21 cellular contexts compared by ENCODE assay signal in genomic region chr2:148039783-148040182, GRCh38. TPM values are rescaled to one million over a fixed set of nuclear protein-coding genes. Genes with fewer than 3 reads are reported as not detected.
DNase-seq lines count a peak whose midpoint lies in the region; ATAC-seq, FAIRE-seq and TF ChIP-seq lines count a peak whose summit lies in the region.
"Had no signal": no experiment of that assay in that cellular context is flagged by ENCODE, and none has a peak within 500 bp of the region (broad histone marks: within the 10 kb centered on the region; RNA-seq: fewer than 3 reads in every experiment).

No MANE protein-coding gene starts in this region.

- no peak overlapping the region for H3K4me2 ChIP-seq in HepG2 (ENCODE audit: low read depth, low read length)

- H3K4me3 Mint-ChIP-seq in type B pancreatic cell: no peak overlapping the region
- no peak overlapping the region for H3K4me3 Mint-ChIP-seq in HFFc6
- H3K4me3 Mint-ChIP-seq: CD4-positive, alpha-beta memory T cell had no signal

- intact Hi-C loops in HepG2 (cut with micrococcal nuclease; ENCODE audit: unreplicated experiment) (no loop called here), right lobe of liver (cut with DNase I) (no loop called here), adrenal gland (cut with DNase I) (no loop called here)

- H3K9me3 ChIP-seq in HepG2 (ENCODE audit: low read length) (no peaks in the 10 kb centered on the region), right lobe of liver (no peaks in the 10 kb centered on the region), adrenal gland (replicated peaks in 1 of 3) (no peaks in the 10 kb centered on the region)

- no peaks in the 10 kb centered on the region for H3K79me2 ChIP-seq in HepG2 (ENCODE audit: insufficient read depth, low read length)

- DNase-seq in HepG2 (ENCODE audit: low spot score) (no peak), right lobe of liver (no peak), RCC 7860 (ENCODE audit: low spot score) (no peak), astrocyte of the cerebellum (ENCODE audit: low read depth) (peak; percentile 11), renal cortical epithelial cell (ENCODE audit: low read depth) (peak; percentile 24), type B pancreatic cell (ENCODE audit: extremely low spot score, unreplicated experiment) (no peak), adrenal gland (no peak), HFFc6 (no peak)
- DNase-seq: C1 segment of cervical spinal cord; Calu3; CD4-positive, alpha-beta memory T cell; COR-L47; DMS53; DMS79 treated with DMSO at 0.1 percent for 48 hours; GF-D8; GM23248; H7; HCEC 1CT had no signal

- H3K27ac ChIP-seq in HepG2 (ENCODE audit: extremely low read length, insufficient read depth, low read length) (no peak overlapping the region), right lobe of liver (no peak overlapping the region), adrenal gland (no peak overlapping the region)
- H3K27ac ChIP-seq: GM23248 had no signal

- H3K4me1 Mint-ChIP-seq in type B pancreatic cell (ENCODE audit: unreplicated experiment) (no peaks in the 10 kb centered on the region), HFFc6 (ENCODE audit: low read depth) (peaks cover 26% of the 10 kb centered on the region)

- TF ChIP-seq POLR2A in HepG2 (IDR thresholded peaks at IDR 0.05; ENCODE audit: insufficient read depth in 1 of 2, low read depth in 2 of 2, low read length in 2 of 2) (no peak), right lobe of liver (IDR thresholded peaks at IDR 0.05) (no peak), adrenal gland (IDR thresholded peaks at IDR 0.05) (no peak)

- POLR2A ChIA-PET in HepG2 (lab: Yijun Ruan, JAX): no interaction called here

- no peaks in the 10 kb centered on the region for H4K20me1 ChIP-seq in HepG2 (ENCODE audit: insufficient read depth, low read length)

- FAIRE-seq in HepG2 (lab: Jason Lieb, UNC) (no peak), RCC 7860 (lab: Jason Lieb, UNC) (peak; percentile 83)
- FAIRE-seq: GM12892, GM19239, H1 had no signal

- H3K36me3 ChIP-seq in HepG2 (replicated peaks in 1 of 2; ENCODE audit: control insufficient read depth in 1 of 2, insufficient read depth in 2 of 2, low read length in 2 of 2) (peaks cover 0 to 1% of the 10 kb centered on the region in 2 experiments; a peak in 1 of 5 replicates), right lobe of liver (no peaks in the 10 kb centered on the region), adrenal gland (replicated peaks in 1 of 2) (no peaks in the 10 kb centered on the region)

- CTCF ChIA-PET in HepG2 (lab: Yijun Ruan, JAX; ENCODE audit: low intra/inter-chr PET ratio, low total read pairs): no interaction called here

- WGBS in HepG2 (ENCODE audit: low lambda C conversion rate): 100% methylated on average over 1 of the region's 1 CpG
- 100% methylated on average over 1 of the region's 1 CpG for WGBS in right lobe of liver (ENCODE audit: insufficient coverage, low coverage, low lambda C conversion rate, missing lambda C conversion rate)
- 96 to 100% (median 97%) methylated on average over 1 of the region's 1 CpG for WGBS in adrenal gland, 4 donors

- ATAC-seq in HepG2: no peak
- no peak for ATAC-seq in right lobe of liver

- no peak overlapping the region for H3K27ac Mint-ChIP-seq in type B pancreatic cell
- no peak overlapping the region for H3K27ac Mint-ChIP-seq in HFFc6
- H3K27ac Mint-ChIP-seq: CD4-positive, alpha-beta memory T cell had no signal

- H3K27me3 ChIP-seq in HepG2 (ENCODE audit: control insufficient read depth in 1 of 2, insufficient read depth in 2 of 2, low read length in 2 of 2) (no peaks in the 10 kb centered on the region), right lobe of liver (no peaks in the 10 kb centered on the region), adrenal gland (no peaks in the 10 kb centered on the region)

- TF ChIP-seq EP300 in HepG2 (IDR thresholded peaks at IDR 0.05; ENCODE audit: low read depth in 2 of 2, low read length in 2 of 2) (no peak), HepG2 (CRISPR knock-in tag; IDR thresholded peaks at IDR 0.05; ENCODE audit: borderline replicate concordance) (no peak)

- H3K9me3 Mint-ChIP-seq in type B pancreatic cell (no peaks in the 10 kb centered on the region), HFFc6 (no peaks in the 10 kb centered on the region)
- H3K9me3 Mint-ChIP-seq: CD4-positive, alpha-beta memory T cell had no signal

- BruUV-seq in HepG2 (replicated peaks; lab: Mats Ljungman, UMichigan): no TSS peak

- no peak overlapping the region for H2AFZ ChIP-seq in HepG2 (ENCODE audit: low read length)
- H2AFZ ChIP-seq: GM23248 had no signal

- no peak for TF ChIP-seq RAD21 in HepG2 (CRISPR knock-in tag; IDR thresholded peaks at IDR 0.05)

- TF ChIP-seq CTCF in HepG2 (CRISPR knock-in tag; IDR thresholded peaks at IDR 0.05) (no peak), right lobe of liver (IDR thresholded peaks at IDR 0.05) (no peak), astrocyte of the cerebellum (IDR thresholded peaks at IDR 0.05; ENCODE audit: low read depth, low read length, missing control alignments) (no peak), type B pancreatic cell (conservative IDR thresholded peaks at IDR 0.05) (no peak), adrenal gland (IDR thresholded peaks at IDR 0.05) (no peak), HFFc6 (IDR thresholded peaks at IDR 0.05) (no peak)

- H3K36me3 Mint-ChIP-seq in type B pancreatic cell (peaks cover 5% of the 10 kb centered on the region), HFFc6 (ENCODE audit: low read depth) (0 out of 2 replicates have a peak, but pooled peaks cover 5% of the 10 kb centered on the region)

- H3K27me3 Mint-ChIP-seq in type B pancreatic cell (no peaks in the 10 kb centered on the region), HFFc6 (ENCODE audit: insufficient read depth) (no peaks in the 10 kb centered on the region)
- H3K27me3 Mint-ChIP-seq: CD4-positive, alpha-beta memory T cell had no signal

- in situ Hi-C loops in HepG2 (cut with HindIII; ENCODE audit: extremely low pct_ligation_motif_present, low pct_unique_long_range_greater_than_20kb) (no loop called here), astrocyte of the cerebellum (cut with HindIII; ENCODE audit: low sequenced_read_pairs) (no loop called here)

- H3K9ac ChIP-seq in HepG2 (ENCODE audit: insufficient read depth, low read depth, low read length): no peak overlapping the region
- H3K9ac ChIP-seq: GM23248 had no signal

- H3K4me3 ChIP-seq in HepG2 (replicated peaks in 1 of 3; ENCODE audit: insufficient read depth in 1 of 3, low read depth in 2 of 3, low read length in 3 of 3): no peak overlapping the region
- no peak overlapping the region for H3K4me3 ChIP-seq in right lobe of liver
- no peak overlapping the region for H3K4me3 ChIP-seq in astrocyte of the cerebellum (ENCODE audit: low read depth, low read length)
- no peak overlapping the region for H3K4me3 ChIP-seq in adrenal gland
- H3K4me3 ChIP-seq: GM23248 had no signal

- H3K4me1 ChIP-seq in HepG2 (ENCODE audit: insufficient read depth, low read length): no peaks in the 10 kb centered on the region
- no peaks in the 10 kb centered on the region for H3K4me1 ChIP-seq in right lobe of liver
- H3K4me1 ChIP-seq in adrenal gland (replicated peaks in 1 of 2): no peaks in the 10 kb centered on the region

RNA-seq across cellular contexts. Expression of gene MBD5, which starts 18.9 kb away (rescaled TPM):
- 12.9 and 13.5 TPM in 2 replicates for total RNA-seq in HepG2 (2016; rRNA removed; fragmentation: Illumina TruSeq; extraction: Trizol)
- 4.3 and 8.4 TPM in 2 replicates for total RNA-seq in HepG2 (2016; cell fraction: cytosol; rRNA removed; fragmentation: Illumina TruSeq; extraction: Trizol; ENCODE audit: low read depth)
- total RNA-seq in HepG2 (2016; cell fraction: insoluble cytoplasmic fraction; rRNA removed; fragmentation: Illumina TruSeq; extraction: Trizol): 12.8 and 17.3 TPM in 2 replicates
- 7.6 and 8.4 TPM in 2 replicates for total RNA-seq in HepG2 (2016; cell fraction: membrane; rRNA removed; fragmentation: Illumina TruSeq; extraction: Trizol)
- total RNA-seq in HepG2 (2016; cell fraction: nucleus; rRNA removed; fragmentation: Illumina TruSeq; extraction: Trizol): 41.7 and 43.4 TPM in 2 replicates
- polyA plus RNA-seq in HepG2 (2011; rRNA removed): 20.1 and 26.4 TPM in 2 replicates
- 9.4 and 12.2 TPM in 2 replicates for polyA plus RNA-seq in HepG2 (2011; cell fraction: cytosol; rRNA removed)
- 15.7 and 19.1 TPM in 2 replicates for polyA plus RNA-seq in HepG2 (2011; cell fraction: nucleus; rRNA removed)
- 10.0 and 12.1 TPM in 2 replicates for polyA plus RNA-seq in HepG2 (2012)
- 5.8 and 8.9 TPM in 2 replicates for polyA plus RNA-seq in HepG2 (2016; cell fraction: cytosol; fragmentation: Illumina TruSeq; extraction: Trizol; ENCODE audit: low read depth)
- 11.2 and 12.1 TPM in 2 replicates for polyA plus RNA-seq in HepG2 (2016; cell fraction: insoluble cytoplasmic fraction; fragmentation: Illumina TruSeq; extraction: Trizol; ENCODE audit: low read depth)
- polyA plus RNA-seq in HepG2 (2016; cell fraction: membrane; fragmentation: Illumina TruSeq; extraction: Trizol; ENCODE audit: low read depth): 11.3 and 14.5 TPM in 2 replicates
- polyA plus RNA-seq in HepG2 (2016; cell fraction: nucleus; fragmentation: Illumina TruSeq; extraction: Trizol; ENCODE audit: insufficient read depth, low read depth): 15.6 and 19.3 TPM in 2 replicates
- 76.1 and 285 TPM in 2 replicates for polyA minus RNA-seq in HepG2 (2011; rRNA and poly(A)+ RNA removed; ENCODE audit: low replicate concordance)
- 16.7 and 35.9 TPM in 2 replicates for polyA minus RNA-seq in HepG2 (2011; cell fraction: cytosol; rRNA and poly(A)+ RNA removed)
- polyA minus RNA-seq in HepG2 (2011; cell fraction: nucleus; rRNA and poly(A)+ RNA removed): 211 and 318 TPM in 2 replicates
- total RNA-seq in right lobe of liver: 10 to 100 TPM in 3 of 6 experiments, 1 to 10 TPM in 3; 7.9 to 15.6 (median 11.9) TPM
- total RNA-seq in renal cortical epithelial cell: 6.1 and 46.5 TPM in 2 replicates
- 38.8 and 54.7 TPM in 2 replicates for total RNA-seq in type B pancreatic cell (ENCODE audit: low replicate concordance)
- 10 to 100 TPM; 15.6 to 61.7 (median 41.5) TPM for total RNA-seq in adrenal gland
- 10 to 100 TPM in 2 of 3 donors, 1 to 10 TPM in 1; 5.6 to 26.4 (median 24.8) TPM for polyA plus RNA-seq in adrenal gland
- 10 to 100 TPM; 29.1 to 41.0 (median 35.0) TPM for total RNA-seq in HFFc6 (2021; fragmentation: NEBNext Ultra II Directional; extraction: Animal tissue kit (Norgen Biotek cat#: 25700))

RNA-seq across cellular contexts. Expression of gene ORC4, which starts 19.2 kb away (rescaled TPM):
- total RNA-seq in HepG2 (2016; rRNA removed; fragmentation: Illumina TruSeq; extraction: Trizol): 84.8 and 135 TPM in 2 replicates
- 78.0 and 80.0 TPM in 2 replicates for total RNA-seq in HepG2 (2016; cell fraction: cytosol; rRNA removed; fragmentation: Illumina TruSeq; extraction: Trizol; ENCODE audit: low read depth)
- 78.3 and 142 TPM in 2 replicates for total RNA-seq in HepG2 (2016; cell fraction: insoluble cytoplasmic fraction; rRNA removed; fragmentation: Illumina TruSeq; extraction: Trizol)
- total RNA-seq in HepG2 (2016; cell fraction: membrane; rRNA removed; fragmentation: Illumina TruSeq; extraction: Trizol): 42.7 and 44.3 TPM in 2 replicates
- total RNA-seq in HepG2 (2016; cell fraction: nucleus; rRNA removed; fragmentation: Illumina TruSeq; extraction: Trizol): 69.9 and 72.4 TPM in 2 replicates
- polyA plus RNA-seq in HepG2 (2011; rRNA removed): 26.4 and 28.6 TPM in 2 replicates
- 19.7 and 32.1 TPM in 2 replicates for polyA plus RNA-seq in HepG2 (2011; cell fraction: cytosol; rRNA removed)
- 18.3 and 19.1 TPM in 2 replicates for polyA plus RNA-seq in HepG2 (2011; cell fraction: nucleus; rRNA removed)
- polyA plus RNA-seq in HepG2 (2012): 33.2 and 53.6 TPM in 2 replicates
- polyA plus RNA-seq in HepG2 (2016; cell fraction: cytosol; fragmentation: Illumina TruSeq; extraction: Trizol; ENCODE audit: low read depth): 11.5 and 11.9 TPM in 2 replicates
- polyA plus RNA-seq in HepG2 (2016; cell fraction: insoluble cytoplasmic fraction; fragmentation: Illumina TruSeq; extraction: Trizol; ENCODE audit: low read depth): 103 and 106 TPM in 2 replicates
- 13.1 and 13.3 TPM in 2 replicates for polyA plus RNA-seq in HepG2 (2016; cell fraction: membrane; fragmentation: Illumina TruSeq; extraction: Trizol; ENCODE audit: low read depth)
- polyA plus RNA-seq in HepG2 (2016; cell fraction: nucleus; fragmentation: Illumina TruSeq; extraction: Trizol; ENCODE audit: insufficient read depth, low read depth): 46.6 and 57.0 TPM in 2 replicates
- 16.1 and 20.2 TPM in 2 replicates for polyA minus RNA-seq in HepG2 (2011; rRNA and poly(A)+ RNA removed; ENCODE audit: low replicate concordance)
- polyA minus RNA-seq in HepG2 (2011; cell fraction: cytosol; rRNA and poly(A)+ RNA removed): 34.1 and 44.2 TPM in 2 replicates
- polyA minus RNA-seq in HepG2 (2011; cell fraction: nucleus; rRNA and poly(A)+ RNA removed): 145 and 169 TPM in 2 replicates
- total RNA-seq in right lobe of liver: 10 to 100 TPM; 18.6 to 61.4 (median 22.9) TPM
- 118 and 176 TPM in 2 replicates for total RNA-seq in renal cortical epithelial cell
- 57.3 and 59.1 TPM in 2 replicates for total RNA-seq in type B pancreatic cell (ENCODE audit: low replicate concordance)
- total RNA-seq in adrenal gland: 10 to 100 TPM; 19.4 to 87.7 (median 39.6) TPM
- 10 to 100 TPM in 1 of 3 donors, 1 to 10 TPM in 2; 7.5 to 56.9 (median 8.8) TPM for polyA plus RNA-seq in adrenal gland
- 10 to 100 TPM; 26.2 to 35.4 (median 32.8) TPM for total RNA-seq in HFFc6 (2021; fragmentation: NEBNext Ultra II Directional; extraction: Animal tissue kit (Norgen Biotek cat#: 25700))

Comparison
In these comparisons a context has a peak if more than half of its experiments do, and no peak if none do; other contexts are left out.
1. DNase-seq: peak in astrocyte of the cerebellum (single experiment) and renal cortical epithelial cell (single experiment); none in HepG2 (single experiment), right lobe of liver (0 of 3), RCC 7860 (single experiment), type B pancreatic cell (single experiment), adrenal gland (0 of 7) and HFFc6 (single experiment).